In genomic region chr4:174461438-174462106, GRCh38 we compare ENCODE assay signal across 17 cellular contexts.
DNase-seq lines count a peak whose midpoint lies in the region; ATAC-seq, FAIRE-seq and TF ChIP-seq lines count a peak whose summit lies in the region.
"Had no signal": no experiment of that assay in that cellular context is flagged by ENCODE, and none has a peak within 500 bp of the region (broad histone marks: within the 10 kb centered on the region; RNA-seq: fewer than 3 reads in every experiment).

No MANE protein-coding gene starts in this region.

- no peaks in the 10 kb centered on the region for H3K79me2 ChIP-seq in GM23248 (ENCODE audit: insufficient read depth)

- H3F3A ChIP-seq in GM23248 (ENCODE audit: insufficient read depth): no peaks in the 10 kb centered on the region

- no peak overlapping the region for H3K27ac Mint-ChIP-seq in activated T-cell treated with anti-CD3 and anti-CD28 coated beads, Interleukin-2, amount 50 U/mL, for 72 hours
- H3K27ac Mint-ChIP-seq in osteocyte (ENCODE audit: unreplicated experiment): no peak overlapping the region
- H3K27ac Mint-ChIP-seq: T-helper 1 cell treated with Interleukin-12 subunit alpha and Interleukin-12 subunit beta and Interleukin-4 antibody, amounts not matched to agents 30 μg/mL and 1 μg/mL, for 36 hours had no signal

- H3K9me2 ChIP-seq in GM23248 (ENCODE audit: insufficient read depth): no peaks in the 10 kb centered on the region

- no peak overlapping the region for H3K9ac ChIP-seq in GM23248

- in situ Hi-C loops in GM23248 (cut with MboI): no loop called here

- no peaks in the 10 kb centered on the region for H3K27me3 Mint-ChIP-seq in activated T-cell treated with anti-CD3 and anti-CD28 coated beads, Interleukin-2, amount 50 U/mL, for 72 hours (ENCODE audit: low read depth)
- H3K27me3 Mint-ChIP-seq in osteocyte (ENCODE audit: unreplicated experiment): peaks cover 19% of the 10 kb centered on the region

- no peak for TF ChIP-seq POLR2A in A549 (IDR thresholded peaks at IDR 0.05; ENCODE audit: low read length)

- H3K36me3 ChIP-seq in GM23248 (ENCODE audit: low read depth): no peaks in the 10 kb centered on the region

- H3K4me1 Mint-ChIP-seq in activated T-cell treated with anti-CD3 and anti-CD28 coated beads, Interleukin-2, amount 50 U/mL, for 72 hours (ENCODE audit: low read depth): no peaks in the 10 kb centered on the region
- H3K4me1 Mint-ChIP-seq in osteocyte (ENCODE audit: unreplicated experiment): no peaks in the 10 kb centered on the region

- CTCF ChIA-PET in A549 (lab: Yijun Ruan, JAX): no interaction called here

- 0% methylated on average over 3 of the region's 3 CpGs for WGBS in A549 (ENCODE audit: missing lambda C conversion rate)
- 16 to 24% methylated on average over 3 of the region's 3 CpGs for WGBS in GM23248 (ENCODE audit: low coverage in 1 of 2, low lambda C conversion rate in 2 of 2, missing lambda C conversion rate in 2 of 2), 2 experiments

- H3K27ac ChIP-seq in A549 (peak overlapping the region; percentile 87 to 92), GM23248 (no peak overlapping the region)

- H3K4me2 ChIP-seq in A549 (peak overlapping the region; percentile 67), GM23248 (ENCODE audit: unreplicated experiment) (no peak overlapping the region)

- H3K4me3 Mint-ChIP-seq in activated T-cell treated with anti-CD3 and anti-CD28 coated beads, Interleukin-2, amount 50 U/mL, for 72 hours: no peak overlapping the region
- no peak overlapping the region for H3K4me3 Mint-ChIP-seq in osteocyte (ENCODE audit: unreplicated experiment)
- H3K4me3 Mint-ChIP-seq: T-helper 1 cell treated with Interleukin-12 subunit alpha and Interleukin-12 subunit beta and Interleukin-4 antibody, amounts not matched to agents 30 μg/mL and 1 μg/mL, for 36 hours had no signal

- peak; percentile 87 for FAIRE-seq in A549 (lab: Jason Lieb, UNC)
- FAIRE-seq: G401.6 had no signal

- DNase-seq in A549 (ENCODE audit: low read depth in 1 of 2, low spot score in 1 of 2) (peak; percentile 40 to 81), NCI-H526 treated with DMSO at 0.1 percent for 48 hours (lab: John Stamatoyannopoulos, UW) (peak; percentile 75), fibroblast of pulmonary artery (ENCODE audit: low read depth) (peak; percentile 17), myocyte (ENCODE audit: low read depth) (peak; percentile 6), osteocyte (ENCODE audit: extremely low spot score, unreplicated experiment) (no peak), GM23248 (no peak)
- no peak for DNase-seq in activated T-cell treated with anti-CD3 and anti-CD28 coated beads, Interleukin-2, amount 50 U/mL, for 72 hours
- DNase-seq: ACHN; activated CD8-positive, alpha-beta memory T cell treated with anti-CD3 and anti-CD28 coated beads, Interleukin-2, amount 50 U/mL, for 4 hours; activated naive CD4-positive, alpha-beta T cell; NCI-H1930; NCI-H774; occipital lobe; RPMI8226 had no signal

- no peak overlapping the region for H3K4me3 ChIP-seq in A549
- H3K4me3 ChIP-seq in fibroblast of pulmonary artery (replicated peaks; ENCODE audit: low read depth, low read length): no peak overlapping the region
- H3K4me3 ChIP-seq in GM23248: no peak overlapping the region

- H3K27me3 ChIP-seq in GM23248 (replicated peaks; ENCODE audit: insufficient read depth): peaks cover 16% of the 10 kb centered on the region; the same call in 1 of the 2 replicates

- TF ChIP-seq RAD21 in A549 (conservative IDR thresholded peaks at IDR 0.05 in 1 of 2, IDR thresholded peaks at IDR 0.05 in 1 of 2): no peak; a peak in 2 of 5 replicates

- POLR2A ChIA-PET in A549 (lab: Yijun Ruan, JAX): interaction anchor here (1.3 kb wide), 1 partner anchor 61 kb away, joined by 3 read pairs; the partner anchor contains the start of gene HPGD

- H3K36me3 Mint-ChIP-seq in activated T-cell treated with anti-CD3 and anti-CD28 coated beads, Interleukin-2, amount 50 U/mL, for 72 hours (ENCODE audit: insufficient read depth in 2 of 2): no peaks in the 10 kb centered on the region
- H3K36me3 Mint-ChIP-seq in osteocyte (ENCODE audit: unreplicated experiment): no peaks in the 10 kb centered on the region

- peaks cover 6 to 7% of the 10 kb centered on the region in 2 donors for H3K9me3 Mint-ChIP-seq in activated T-cell treated with anti-CD3 and anti-CD28 coated beads, Interleukin-2, amount 50 U/mL, for 72 hours
- peaks cover 11% of the 10 kb centered on the region for H3K9me3 Mint-ChIP-seq in osteocyte (ENCODE audit: unreplicated experiment)

- ATAC-seq in A549: peak; percentile 90 to 92
- ATAC-seq in activated T-cell treated with anti-CD3 and anti-CD28 coated beads, Interleukin-2, amount 50 U/mL, for 72 hours (replicated peaks in 1 of 2): no peak
- ATAC-seq in HG03025 (IDR thresholded peaks at IDR 0.05; ENCODE audit: low FRiP score, unreplicated experiment): no peak

- H2AFZ ChIP-seq in GM23248: no peak overlapping the region

- H3K4me1 ChIP-seq in A549 (peaks cover 34% of the 10 kb centered on the region), GM23248 (ENCODE audit: insufficient read depth) (no peaks in the 10 kb centered on the region)

- TF ChIP-seq CTCF in A549 (IDR thresholded peaks at IDR 0.05) (no peak), fibroblast of pulmonary artery (IDR thresholded peaks at IDR 0.05; ENCODE audit: low read length, missing control alignments) (no peak), osteocyte (IDR thresholded peaks at IDR 0.05) (no peak)

- H4K20me1 ChIP-seq in GM23248 (ENCODE audit: insufficient read depth): no peaks in the 10 kb centered on the region

- H3K9me3 ChIP-seq in A549 (peaks cover 8% of the 10 kb centered on the region; the same call in 2 of the 3 replicates), GM23248 (ENCODE audit: low read depth) (no peaks in the 10 kb centered on the region)

- no peak; a peak in 1 of 5 replicates for TF ChIP-seq EP300 in A549 (IDR thresholded peaks at IDR 0.05)

TF ChIP-seq in A549, 52 proteins besides CTCF, POLR2A, EP300 and RAD21 (continues in another document):
- TF ChIP-seq JUNB (IDR thresholded peaks at IDR 0.05) (peak; percentile 61; the same call in 1 of the 2 replicates), FOSL2 (IDR thresholded peaks at IDR 0.05) (peak; percentile 59; the same call in 1 of the 2 replicates), FOSL2 (CRISPR knock-in tag; IDR thresholded peaks at IDR 0.05) (peak; percentile 79), ESRRA (IDR thresholded peaks at IDR 0.05; ENCODE audit: borderline replicate concordance, low read length) (no peak), EHF (CRISPR knock-in tag; IDR thresholded peaks at IDR 0.05) (no peak), POLR2AphosphoS2 (conservative IDR thresholded peaks at IDR 0.05; ENCODE audit: low read length) (no peak), HEYL (CRISPR knock-in tag; IDR thresholded peaks at IDR 0.05) (no peak), ELK1 (IDR thresholded peaks at IDR 0.05; ENCODE audit: low read depth, low read length) (no peak), USF2 (IDR thresholded peaks at IDR 0.05) (no peak), JUN (IDR thresholded peaks at IDR 0.05) (peak; percentile 35 to 47; a peak in 1 of 5 replicates), CEBPB (IDR thresholded peaks at IDR 0.05) (0 out of 4 replicates have a peak, but pooled peaks of 1 of the 2 experiments have one; percentile 9), PHF8 (IDR thresholded peaks at IDR 0.05; ENCODE audit: borderline replicate concordance, low read depth) (no peak), KDM5A (IDR thresholded peaks at IDR 0.05) (no peak), ZC3H11A (IDR thresholded peaks at IDR 0.05) (no peak), GATA3 (IDR thresholded peaks at IDR 0.05; ENCODE audit: borderline replicate concordance) (peak; percentile 85), MAX (IDR thresholded peaks at IDR 0.05) (peak; percentile 61; the same call in 1 of the 2 replicates), SREBF2 (IDR thresholded peaks at IDR 0.05) (no peak), NR3C1 (IDR thresholded peaks at IDR 0.05) (no peak)

Comparison
In these comparisons a context has a peak if more than half of its experiments do, and no peak if none do; other contexts are left out.
1. ATAC-seq: peak in A549 (2 of 2); none in activated T-cell treated with anti-CD3 and anti-CD28 coated beads, Interleukin-2, amount 50 U/mL, for 72 hours (0 of 2) and HG03025 (single experiment).
2. DNase-seq: peak in A549 (2 of 2), NCI-H526 treated with DMSO at 0.1 percent for 48 hours (single experiment), fibroblast of pulmonary artery (single experiment) and myocyte (single experiment); none in activated T-cell treated with anti-CD3 and anti-CD28 coated beads, Interleukin-2, amount 50 U/mL, for 72 hours (0 of 2), osteocyte (single experiment) and GM23248 (single experiment).